ENCODE assay signal across 9 cellular contexts in the genomic region with DNA sequence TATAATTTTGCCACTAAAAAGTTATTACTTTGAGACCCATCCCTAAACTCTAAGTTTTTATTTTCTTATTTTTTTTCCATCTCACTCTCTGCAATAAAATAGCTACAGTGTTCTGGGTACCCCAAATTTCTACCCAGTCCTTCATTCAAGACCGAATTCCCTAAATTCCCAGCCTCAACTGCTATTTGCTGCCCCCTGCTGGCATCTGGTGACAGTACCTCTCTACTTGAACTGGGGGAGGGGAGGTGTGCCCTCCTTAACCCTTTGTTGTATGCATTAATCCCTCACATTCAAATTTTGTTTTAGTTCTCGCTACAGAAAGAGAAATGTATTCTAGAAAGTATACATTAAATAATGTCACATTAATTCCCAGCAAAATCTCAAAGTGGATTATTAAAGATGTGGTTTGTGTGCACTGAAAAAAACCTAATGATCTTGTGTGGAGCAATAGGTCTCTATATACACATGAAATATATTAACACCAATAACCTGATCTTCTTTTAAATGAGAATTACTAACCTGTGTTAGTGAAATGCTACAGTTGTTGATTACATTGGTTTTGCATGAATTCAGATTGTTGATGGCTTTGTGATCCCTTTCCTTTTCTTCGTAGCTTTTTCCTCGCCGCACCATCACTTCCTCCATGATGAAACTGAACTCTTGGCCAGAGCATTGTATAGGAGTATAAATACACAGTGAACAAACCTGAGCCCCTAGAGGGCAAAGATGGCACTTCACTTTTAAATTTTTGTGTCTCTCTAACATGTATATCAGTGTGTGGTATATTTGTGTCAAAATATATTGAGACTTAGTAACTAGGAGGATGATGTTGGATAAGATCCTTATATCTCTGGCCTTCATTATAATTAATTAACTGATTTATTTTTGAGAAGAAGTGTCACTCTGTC.
DNase-seq lines count a peak whose midpoint lies in the region; ATAC-seq and TF ChIP-seq lines count a peak whose summit lies in the region.
"Had no signal": no experiment of that assay in that cellular context is flagged by ENCODE, and none has a peak within 500 bp of the region (broad histone marks: within the 10 kb centered on the region; RNA-seq: fewer than 3 reads in every experiment).

No MANE protein-coding gene starts in this region.

- H3K27ac Mint-ChIP-seq in activated CD4-positive, alpha-beta memory T cell treated with anti-CD3 and anti-CD28 coated beads, Interleukin-2, amount 10 ng/mL, durations not matched to agents 7 days and 5 days: no peak overlapping the region
- no peak overlapping the region for H3K27ac Mint-ChIP-seq in activated T-helper 2 cell treated with anti-CD3 and anti-CD28 coated beads, Interferon-gamma antibody, Interleukin-2, Interleukin-4, amounts not matched to agents 10 μg/mL and 5 μg/mL and 100 μg/mL, durations not matched to agents 14 hours and 24 hours and 36 hours
- H3K27ac Mint-ChIP-seq: dendritic cell treated with granulocyte-macrophage colony-stimulating factor and Interleukin-4, amounts not matched to agents 40 ng/mL and 50 ng/mL, for 4 days had no signal

- DNase-seq in NCI-H2196 (lab: John Stamatoyannopoulos, UW; ENCODE audit: unreplicated experiment): peak; percentile 51
- no peak for DNase-seq in NCI-H2196 treated with DMSO at 0.1 percent for 48 hours (lab: John Stamatoyannopoulos, UW; ENCODE audit: unreplicated experiment)
- DNase-seq in M059J (ENCODE audit: low read depth): peak; percentile 60
- peak; percentile 20 for DNase-seq in activated CD4-positive, alpha-beta memory T cell treated with anti-CD3 and anti-CD28 coated beads, Interleukin-2, amount 10 ng/mL, durations not matched to agents 7 days and 5 days
- peak in 4 of 5 donors; percentile 26 to 50 (median 38) for DNase-seq in heart left ventricle
- DNase-seq in retinal pigment epithelial cell (ENCODE audit: low read depth): no peak
- DNase-seq in activated T-helper 2 cell treated with anti-CD3 and anti-CD28 coated beads, Interferon-gamma antibody, Interleukin-2, Interleukin-4, amounts not matched to agents 10 μg/mL and 5 μg/mL and 100 μg/mL, durations not matched to agents 14 hours and 24 hours and 36 hours (ENCODE audit: low spot score): no peak

- H3K4me1 ChIP-seq in heart left ventricle: no peaks in the 10 kb centered on the region

- peak; percentile 36 for ATAC-seq in GM19468 (IDR thresholded peaks at IDR 0.05; ENCODE audit: extremely low read depth, unreplicated experiment)
- peak in 3 of 4 donors; percentile 38 to 51 (median 49) for ATAC-seq in heart left ventricle

- TF ChIP-seq CTCF in heart left ventricle (IDR thresholded peaks at IDR 0.05) (peak; percentile 65 to 83 (median 74)), retinal pigment epithelial cell (conservative IDR thresholded peaks at IDR 0.05; ENCODE audit: low read depth, low read length) (peak; percentile 84)

- H3K27me3 Mint-ChIP-seq in activated CD4-positive, alpha-beta memory T cell treated with anti-CD3 and anti-CD28 coated beads, Interleukin-2, amount 10 ng/mL, durations not matched to agents 7 days and 5 days: no peaks in the 10 kb centered on the region
- H3K27me3 Mint-ChIP-seq in activated T-helper 2 cell treated with anti-CD3 and anti-CD28 coated beads, Interferon-gamma antibody, Interleukin-2, Interleukin-4, amounts not matched to agents 10 μg/mL and 5 μg/mL and 100 μg/mL, durations not matched to agents 14 hours and 24 hours and 36 hours (ENCODE audit: low read depth): no peaks in the 10 kb centered on the region
- H3K27me3 Mint-ChIP-seq: dendritic cell treated with granulocyte-macrophage colony-stimulating factor and Interleukin-4, amounts not matched to agents 40 ng/mL and 50 ng/mL, for 4 days had no signal

- H3K9me3 Mint-ChIP-seq in activated CD4-positive, alpha-beta memory T cell treated with anti-CD3 and anti-CD28 coated beads, Interleukin-2, amount 10 ng/mL, durations not matched to agents 7 days and 5 days: no peaks in the 10 kb centered on the region
- H3K9me3 Mint-ChIP-seq in activated T-helper 2 cell treated with anti-CD3 and anti-CD28 coated beads, Interferon-gamma antibody, Interleukin-2, Interleukin-4, amounts not matched to agents 10 μg/mL and 5 μg/mL and 100 μg/mL, durations not matched to agents 14 hours and 24 hours and 36 hours: no peaks in the 10 kb centered on the region
- H3K9me3 Mint-ChIP-seq: dendritic cell treated with granulocyte-macrophage colony-stimulating factor and Interleukin-4, amounts not matched to agents 40 ng/mL and 50 ng/mL, for 4 days had no signal

- H3K4me1 Mint-ChIP-seq in activated CD4-positive, alpha-beta memory T cell treated with anti-CD3 and anti-CD28 coated beads, Interleukin-2, amount 10 ng/mL, durations not matched to agents 7 days and 5 days: no peaks in the 10 kb centered on the region
- H3K4me1 Mint-ChIP-seq in activated T-helper 2 cell treated with anti-CD3 and anti-CD28 coated beads, Interferon-gamma antibody, Interleukin-2, Interleukin-4, amounts not matched to agents 10 μg/mL and 5 μg/mL and 100 μg/mL, durations not matched to agents 14 hours and 24 hours and 36 hours (ENCODE audit: low read depth): no peaks in the 10 kb centered on the region

- no peak overlapping the region for H3K4me3 Mint-ChIP-seq in activated CD4-positive, alpha-beta memory T cell treated with anti-CD3 and anti-CD28 coated beads, Interleukin-2, amount 10 ng/mL, durations not matched to agents 7 days and 5 days
- H3K4me3 Mint-ChIP-seq in activated T-helper 2 cell treated with anti-CD3 and anti-CD28 coated beads, Interferon-gamma antibody, Interleukin-2, Interleukin-4, amounts not matched to agents 10 μg/mL and 5 μg/mL and 100 μg/mL, durations not matched to agents 14 hours and 24 hours and 36 hours (ENCODE audit: low read depth): no peak overlapping the region
- H3K4me3 Mint-ChIP-seq: dendritic cell treated with granulocyte-macrophage colony-stimulating factor and Interleukin-4, amounts not matched to agents 40 ng/mL and 50 ng/mL, for 4 days had no signal

- no peak overlapping the region for H3K27ac ChIP-seq in heart left ventricle

- no peak for TF ChIP-seq POLR2A in heart left ventricle (IDR thresholded peaks at IDR 0.05)

- 65 to 70% (median 66%) methylated on average over 5 of the region's 5 CpGs for WGBS in heart left ventricle, 4 donors

- intact Hi-C loops in heart left ventricle (cut with DNase I): loop anchor here in 9 of 10 donors (2.0 to 5.0 kb wide), 3 partner anchors 996 to 1001 kb away; a partner anchor contains a TSS
- intact Hi-C loops in activated T-helper 2 cell treated with anti-CD3 and anti-CD28 coated beads, Interferon-gamma antibody, Interleukin-2, Interleukin-4, amounts not matched to agents 10 μg/mL and 5 μg/mL and 100 μg/mL, durations not matched to agents 14 hours and 24 hours and 36 hours (cut with micrococcal nuclease): no loop called here

- no peaks in the 10 kb centered on the region for H3K9me3 ChIP-seq in heart left ventricle

- no peaks in the 10 kb centered on the region for H3K36me3 Mint-ChIP-seq in activated CD4-positive, alpha-beta memory T cell treated with anti-CD3 and anti-CD28 coated beads, Interleukin-2, amount 10 ng/mL, durations not matched to agents 7 days and 5 days (ENCODE audit: low read depth)
- no peaks in the 10 kb centered on the region for H3K36me3 Mint-ChIP-seq in activated T-helper 2 cell treated with anti-CD3 and anti-CD28 coated beads, Interferon-gamma antibody, Interleukin-2, Interleukin-4, amounts not matched to agents 10 μg/mL and 5 μg/mL and 100 μg/mL, durations not matched to agents 14 hours and 24 hours and 36 hours (ENCODE audit: low read depth)

- POLR2A ChIA-PET in activated CD4-positive, alpha-beta memory T cell treated with anti-CD3 and anti-CD28 coated beads, Interleukin-2, amount 10 ng/mL, durations not matched to agents 7 days and 5 days (lab: Charles Lee): no interaction called here

- H3K4me3 ChIP-seq in heart left ventricle (no peak overlapping the region), retinal pigment epithelial cell (ENCODE audit: low read length) (no peak overlapping the region)

- CTCF ChIA-PET in activated CD4-positive, alpha-beta memory T cell treated with anti-CD3 and anti-CD28 coated beads, Interleukin-2, amount 10 ng/mL, durations not matched to agents 7 days and 5 days (lab: Charles Lee): interaction anchor here (1.3 to 1.5 kb wide), 2 partner anchors 9 to 999 kb away, joined by 3 to 5 read pairs; no protein-coding TSS in a partner anchor

- H3K36me3 ChIP-seq in heart left ventricle: no peaks in the 10 kb centered on the region

- no peaks in the 10 kb centered on the region for H3K27me3 ChIP-seq in heart left ventricle

Comparison
In these comparisons a context has a peak if more than half of its experiments do, and no peak if none do; other contexts are left out.
1. DNase-seq: peak in NCI-H2196 (single experiment), M059J (single experiment), activated CD4-positive, alpha-beta memory T cell treated with anti-CD3 and anti-CD28 coated beads, Interleukin-2, amount 10 ng/mL, durations not matched to agents 7 days and 5 days (single experiment) and heart left ventricle (4 of 5); none in NCI-H2196 treated with DMSO at 0.1 percent for 48 hours (single experiment), retinal pigment epithelial cell (single experiment) and activated T-helper 2 cell treated with anti-CD3 and anti-CD28 coated beads, Interferon-gamma antibody, Interleukin-2, Interleukin-4, amounts not matched to agents 10 μg/mL and 5 μg/mL and 100 μg/mL, durations not matched to agents 14 hours and 24 hours and 36 hours (single experiment).